In genomic region chr19:48835734-48836088, GRCh38 we compare ENCODE assay signal across 8 cellular contexts. TPM values are rescaled to one million over a fixed set of nuclear protein-coding genes. Genes with fewer than 3 reads are reported as not detected.
DNase-seq lines count a peak whose midpoint lies in the region; ATAC-seq, FAIRE-seq and TF ChIP-seq lines count a peak whose summit lies in the region.

No MANE protein-coding gene starts in this region.

- H3K27ac ChIP-seq in H1 (ENCODE audit: low read depth, low read length): no peak overlapping the region
- peak overlapping the region; percentile 96 for H3K27ac ChIP-seq in mesenchymal stem cell (ENCODE audit: low read length, poor library complexity, severe bottlenecking)

- H3K23ac ChIP-seq in H1 (ENCODE audit: insufficient read length) (no peak overlapping the region), mesenchymal stem cell (ENCODE audit: low read length in 2 of 2) (no peak overlapping the region)

- H3K14ac ChIP-seq in H1 (ENCODE audit: insufficient read length) (no peak overlapping the region), mesenchymal stem cell (ENCODE audit: low read length in 2 of 2) (peak overlapping the region in 1 of 2 experiments; percentile 68)

- H3K9me3 ChIP-seq in H1 (ENCODE audit: insufficient read depth in 2 of 2, low read depth in 1 of 2, low read length in 1 of 2): no peaks in the 10 kb centered on the region
- no peaks in the 10 kb centered on the region for H3K9me3 ChIP-seq in mesenchymal stem cell (ENCODE audit: control insufficient read depth, low read length)

- H3K4me1 ChIP-seq in H1 (replicated peaks in 1 of 4; ENCODE audit: control insufficient read depth in 3 of 4, insufficient read depth in 4 of 4, low read length in 3 of 4) (peaks cover 0 to 2% (median 0%) of the 10 kb centered on the region in 4 experiments; a peak in 2 of 7 replicates), mesenchymal stem cell (ENCODE audit: control insufficient read depth, insufficient read depth, low read depth, low read length) (peaks cover 11% of the 10 kb centered on the region)

- H3K79me1 ChIP-seq in H1 (ENCODE audit: low read depth, low read length): no peaks in the 10 kb centered on the region
- peaks cover 11% of the 10 kb centered on the region for H3K79me1 ChIP-seq in mesenchymal stem cell (replicated peaks; ENCODE audit: low read length, poor library complexity, severe bottlenecking)

- WGBS in H1 (ENCODE audit: extremely low coverage in 1 of 2, insufficient coverage in 1 of 2, insufficient read length in 1 of 2, insufficient replicate concordance in 2 of 2, low coverage in 1 of 2, low lambda C conversion rate in 2 of 2, missing lambda C conversion rate in 1 of 2), 2 experiments: 5% methylated on average over 12 of the region's 12 CpGs; no CpG with 5 or more reads in 1 of the 2 experiments
- under 1% methylated on average over 12 of the region's 12 CpGs for WGBS in mesenchymal stem cell

- POLR2A ChIA-PET in AG04449 (lab: Yijun Ruan, JAX) (interaction anchor here (0.8 to 2.0 kb wide), 3 partner anchors 37 to 47 kb away, joined by 4 to 12 read pairs (median 5); partner anchors contain the start of gene PPP1R15A), H1 (lab: Charles Lee; ENCODE audit: partially characterized antibody) (interaction anchor here (0.8 to 1.8 kb wide), 5 partner anchors 9 to 191 kb away, joined by 3 to 5 read pairs (median 4); no protein-coding TSS in a partner anchor)

- H3K18ac ChIP-seq in H1 (ENCODE audit: extremely low read depth, low read length) (peak overlapping the region; percentile 91), mesenchymal stem cell (ENCODE audit: low read depth in 1 of 2, low read length in 2 of 2) (peak overlapping the region; percentile 74 to 100)

- H4K20me1 ChIP-seq in H1 (replicated peaks in 1 of 2; ENCODE audit: control insufficient read depth in 1 of 2, insufficient read depth in 2 of 2, low read length in 2 of 2): no peaks in the 10 kb centered on the region

- ATAC-seq in GM18907 (IDR thresholded peaks at IDR 0.05; ENCODE audit: unreplicated experiment): peak; percentile 74

- H3K27me3 ChIP-seq in H1 (replicated peaks in 1 of 4; ENCODE audit: control insufficient read depth in 3 of 4, extremely low read depth in 1 of 4, insufficient read depth in 3 of 4, low read length in 3 of 4) (no peaks in the 10 kb centered on the region), mesenchymal stem cell (ENCODE audit: control insufficient read depth in 1 of 2, insufficient read depth in 1 of 2, low read length in 2 of 2) (no peaks in the 10 kb centered on the region)

- H4K8ac ChIP-seq in H1 (ENCODE audit: extremely low read depth, insufficient read depth, low read length) (peak overlapping the region; percentile 97), mesenchymal stem cell (ENCODE audit: low read length) (peak overlapping the region; percentile 91)

- H2BK5ac ChIP-seq in H1 (ENCODE audit: low read depth, low read length) (0 out of 2 replicates have a peak overlapping the region, but pooled peaks have one; percentile 15), mesenchymal stem cell (ENCODE audit: low read depth, low read length, poor library complexity, severe bottlenecking) (peak overlapping the region; percentile 71)

- TF ChIP-seq CTCF in AG04449 (IDR thresholded peaks at IDR 0.05; ENCODE audit: insufficient read depth, low read length, missing control alignments) (peak; percentile 92), H1 (IDR thresholded peaks at IDR 0.05; ENCODE audit: control extremely low read depth in 1 of 3, insufficient read depth in 1 of 3, low read depth in 1 of 3, low read length in 3 of 3) (peak; percentile 84 to 98 (median 93))

- H2BK20ac ChIP-seq in H1 (ENCODE audit: low read length): no peak overlapping the region

- H3K23me2 ChIP-seq in H1 (ENCODE audit: low read depth, low read length): peaks cover 11% of the 10 kb centered on the region; the same call in 1 of the 2 replicates

- H4K91ac ChIP-seq in H1 (replicated peaks; ENCODE audit: insufficient read length, low read length): peak overlapping the region; percentile 66
- H4K91ac ChIP-seq in mesenchymal stem cell (ENCODE audit: low read length): peak overlapping the region; percentile 98

- H2AFZ ChIP-seq in H1 (ENCODE audit: low read length) (no peak overlapping the region), mesenchymal stem cell (ENCODE audit: low read depth, low read length) (no peak overlapping the region)

- H4K5ac ChIP-seq in H1 (ENCODE audit: insufficient read length, low read depth, low read length): peak overlapping the region; percentile 79

- peak in 1 of 2 experiments; percentile 58; a peak in 1 of 3 replicates for TF ChIP-seq EP300 in H1 (IDR thresholded peaks at IDR 0.05; ENCODE audit: borderline replicate concordance in 1 of 2, low read depth in 2 of 2, low read length in 2 of 2)

- H2BK12ac ChIP-seq in H1 (ENCODE audit: low read depth, low read length) (0 out of 2 replicates have a peak overlapping the region, but pooled peaks have one; percentile 6), mesenchymal stem cell (ENCODE audit: low read length in 2 of 2) (peak overlapping the region in 1 of 2 experiments; percentile 61)

- H3K36me3 ChIP-seq in H1 (ENCODE audit: control insufficient read depth in 2 of 4, insufficient read depth in 4 of 4, low read length in 3 of 4) (peaks cover 0 to 16% (median 3%) of the 10 kb centered on the region in 4 experiments; a peak in 6 of 8 replicates), mesenchymal stem cell (ENCODE audit: control insufficient read depth in 1 of 2, insufficient read depth in 2 of 2, low read depth in 1 of 2, low read length in 2 of 2) (peaks cover 34 to 41% of the 10 kb centered on the region in 2 experiments)

- no peak overlapping the region for H3K4ac ChIP-seq in H1 (replicated peaks; ENCODE audit: insufficient read length, low read depth, low read length)
- H3K4ac ChIP-seq in mesenchymal stem cell (ENCODE audit: low read depth in 1 of 2, low read length in 2 of 2): peak overlapping the region; percentile 87 to 98

- TF ChIP-seq POLR2A in H1 (IDR thresholded peaks at IDR 0.05; ENCODE audit: control extremely low read depth in 1 of 2, low read depth in 2 of 2, low read length in 2 of 2): peak in 1 of 2 experiments; percentile 67; a peak in 2 of 3 replicates

- H2BK15ac ChIP-seq in H1 (ENCODE audit: low read length) (peak overlapping the region; percentile 6; the same call in 1 of the 2 replicates), mesenchymal stem cell (ENCODE audit: low read depth, poor library complexity, severe bottlenecking) (peak overlapping the region; percentile 6)

- FAIRE-seq in H1 (lab: Jason Lieb, UNC): peak; percentile 68

- H3K56ac ChIP-seq in H1 (replicated peaks; ENCODE audit: insufficient read length, low read depth, low read length): peak overlapping the region; percentile 87

- H3K9ac ChIP-seq in H1 (replicated peaks in 1 of 4; ENCODE audit: extremely low read depth in 1 of 4, low read depth in 3 of 4, low read length in 3 of 4) (peak overlapping the region in 2 of 4 experiments; percentile 9 to 14; a peak in 2 of 7 replicates), mesenchymal stem cell (ENCODE audit: low read length) (peak overlapping the region; percentile 92)

- no peak for DNase-seq in AG04449 (ENCODE audit: low read depth, low spot score)
- DNase-seq in HS-5 (ENCODE audit: low read depth): peak; percentile 69
- peak; percentile 42 for DNase-seq in NK-92 (lab: John Stamatoyannopoulos, UW; ENCODE audit: unreplicated experiment)
- peak; percentile 97 for DNase-seq in activated CD8-positive, alpha-beta memory T cell treated with anti-CD3 and anti-CD28 coated beads for 24 hours
- DNase-seq in H1 (ENCODE audit: low read depth in 1 of 2, low spot score in 2 of 2): peak; percentile 78 to 97
- DNase-seq in mesenchymal stem cell: peak; percentile 91
- peak; percentile 75 for DNase-seq in stimulated activated CD8-positive, alpha-beta memory T cell treated with anti-CD3 and anti-CD28 coated beads, Interleukin-12 subunit alpha, Interleukin-12 subunit beta, amount 100 ng/mL, for 24 hours (ENCODE audit: extremely low read depth)

- H2AK5ac ChIP-seq in H1 (ENCODE audit: low read depth, low read length) (no peak overlapping the region), mesenchymal stem cell (ENCODE audit: low read length, severe bottlenecking) (no peak overlapping the region)

- peak; percentile 85 to 91 for TF ChIP-seq RAD21 in H1 (IDR thresholded peaks at IDR 0.05 in 1 of 2, conservative IDR thresholded peaks at IDR 0.05 in 1 of 2; ENCODE audit: low read depth in 2 of 2, low read length in 2 of 2)

- no peaks in the 10 kb centered on the region for H3K79me2 ChIP-seq in H1 (ENCODE audit: control insufficient read depth in 1 of 2, insufficient read depth in 2 of 2, low read length in 2 of 2)

- H3K4me2 ChIP-seq in H1 (ENCODE audit: insufficient read depth in 1 of 2, low read depth in 2 of 2, low read length in 2 of 2): peak overlapping the region; percentile 50 to 76
- H3K4me2 ChIP-seq in mesenchymal stem cell (ENCODE audit: low read length, poor library complexity, severe bottlenecking): peak overlapping the region; percentile 90

- H3K4me3 ChIP-seq in AG04449 (ENCODE audit: low read depth, low read length) (peak overlapping the region; percentile 64), H1 (ENCODE audit: extremely low read depth in 1 of 4, insufficient read depth in 2 of 4, low read depth in 3 of 4, low read length in 4 of 4) (peak overlapping the region; percentile 42 to 70 (median 53)), mesenchymal stem cell (ENCODE audit: insufficient read depth in 1 of 2, low read depth in 1 of 2, low read length in 2 of 2) (peak overlapping the region; percentile 75 to 80)

- CTCF ChIA-PET in AG04449 (lab: Yijun Ruan, JAX): interaction anchor here (0.7 to 15.6 kb wide), 24 partner anchors 9 to 190 kb away, joined by 3 to 737 read pairs (median 6); partner anchors contain the start of genes BCAT2, CA11, GYS1 and PLEKHA4
- CTCF ChIA-PET in H1 (lab: Charles Lee; ENCODE audit: partially characterized antibody): interaction anchor here (0.6 to 3.3 kb wide), 23 partner anchors 9 to 1018 kb away, joined by 3 to 25 read pairs (median 4); partner anchors contain the start of genes BCAT2 and FUT2

- peak overlapping the region; percentile 92 for H2BK120ac ChIP-seq in H1 (replicated peaks; ENCODE audit: low read depth, low read length)
- H2BK120ac ChIP-seq in mesenchymal stem cell (ENCODE audit: low read depth, low read length): peak overlapping the region; percentile 19

RNA-seq across cellular contexts. Expression of gene HSD17B14, which starts 0.6 kb away (rescaled TPM):
- 8.4 and 9.7 TPM in 2 replicates for total RNA-seq in H1 (2021; fragmentation: NEBNext Ultra II Directional; extraction: Animal tissue kit (Norgen Biotek cat#: 25700))
- polyA plus RNA-seq in H1 (2011; rRNA removed): 25.5 and 32.7 TPM in 2 replicates
- polyA plus RNA-seq in H1 (2011; cell fraction: cytosol; rRNA removed): 24.6 TPM
- polyA plus RNA-seq in H1 (2011; cell fraction: nucleus; rRNA removed): 33.3 TPM
- 12.8 to 19.2 TPM (median 18.4 TPM) in 4 replicates for polyA plus RNA-seq in H1 (2012, experiment 1 of 2)
- polyA plus RNA-seq in H1 (2012, experiment 2 of 2): 18.2 TPM
- 6.1 TPM for polyA plus RNA-seq in H1 (2013, experiment 1 of 2)
- polyA plus RNA-seq in H1 (2013, experiment 2 of 2): 5.6 TPM
- polyA minus RNA-seq in H1 (2011; rRNA and poly(A)+ RNA removed): 3.5 and 5.0 TPM in 2 replicates
- 6.0 TPM for polyA minus RNA-seq in H1 (2011; cell fraction: cytosol; rRNA and poly(A)+ RNA removed)
- 5.5 TPM for polyA minus RNA-seq in H1 (2011; cell fraction: nucleus; rRNA and poly(A)+ RNA removed)
- 45.5 TPM for polyA plus RNA-seq in mesenchymal stem cell (2013, experiment 1 of 2)
- 46.0 TPM for polyA plus RNA-seq in mesenchymal stem cell (2013, experiment 2 of 2)

RNA-seq across cellular contexts. Expression of gene BCAT2, which starts 24.9 kb away (rescaled TPM):
- 42.5 and 44.5 TPM in 2 replicates for total RNA-seq in H1 (2021; fragmentation: NEBNext Ultra II Directional; extraction: Animal tissue kit (Norgen Biotek cat#: 25700))
- polyA plus RNA-seq in H1 (2011; rRNA removed): 48.7 and 77.3 TPM in 2 replicates
- polyA plus RNA-seq in H1 (2011; cell fraction: cytosol; rRNA removed): 61.0 TPM
- 97.8 TPM for polyA plus RNA-seq in H1 (2011; cell fraction: nucleus; rRNA removed)
- polyA plus RNA-seq in H1 (2012, experiment 1 of 2): 33.8 to 48.3 TPM (median 44.2 TPM) in 4 replicates
- 52.5 TPM for polyA plus RNA-seq in H1 (2012, experiment 2 of 2)
- 28.4 TPM for polyA plus RNA-seq in H1 (2013, experiment 1 of 2)
- 25.3 TPM for polyA plus RNA-seq in H1 (2013, experiment 2 of 2)
- polyA minus RNA-seq in H1 (2011; rRNA and poly(A)+ RNA removed): 22.1 and 33.4 TPM in 2 replicates
- polyA minus RNA-seq in H1 (2011; cell fraction: cytosol; rRNA and poly(A)+ RNA removed): 19.2 TPM
- polyA minus RNA-seq in H1 (2011; cell fraction: nucleus; rRNA and poly(A)+ RNA removed): 26.0 TPM
- polyA plus RNA-seq in mesenchymal stem cell (2013, experiment 1 of 2): 37.6 TPM
- polyA plus RNA-seq in mesenchymal stem cell (2013, experiment 2 of 2): 34.7 TPM

RNA-seq across cellular contexts. Expression of gene PLEKHA4, which starts 32.7 kb away (rescaled TPM):
- total RNA-seq in H1 (2021; fragmentation: NEBNext Ultra II Directional; extraction: Animal tissue kit (Norgen Biotek cat#: 25700)): 16.8 and 18.0 TPM in 2 replicates
- 8.2 and 14.1 TPM in 2 replicates for polyA plus RNA-seq in H1 (2011; rRNA removed)
- polyA plus RNA-seq in H1 (2011; cell fraction: cytosol; rRNA removed): 13.2 TPM
- 20.7 TPM for polyA plus RNA-seq in H1 (2011; cell fraction: nucleus; rRNA removed)
- 13.4 to 23.3 TPM (median 18.2 TPM) in 4 replicates for polyA plus RNA-seq in H1 (2012, experiment 1 of 2)
- 13.7 TPM for polyA plus RNA-seq in H1 (2012, experiment 2 of 2)
- polyA plus RNA-seq in H1 (2013, experiment 1 of 2): 10.9 TPM
- 10.1 TPM for polyA plus RNA-seq in H1 (2013, experiment 2 of 2)
- 3.0 and 4.3 TPM in 2 replicates for polyA minus RNA-seq in H1 (2011; rRNA and poly(A)+ RNA removed)
- polyA minus RNA-seq in H1 (2011; cell fraction: cytosol; rRNA and poly(A)+ RNA removed): 6.8 TPM
- 7.7 TPM for polyA minus RNA-seq in H1 (2011; cell fraction: nucleus; rRNA and poly(A)+ RNA removed)
- 20.7 TPM for polyA plus RNA-seq in mesenchymal stem cell (2013, experiment 1 of 2)
- polyA plus RNA-seq in mesenchymal stem cell (2013, experiment 2 of 2): 20.0 TPM

RNA-seq across cellular contexts. Expression of gene PPP1R15A, which starts 36.5 kb away (rescaled TPM):
- total RNA-seq in H1 (2021; fragmentation: NEBNext Ultra II Directional; extraction: Animal tissue kit (Norgen Biotek cat#: 25700)): 12.8 and 14.0 TPM in 2 replicates
- 4.1 and 8.6 TPM in 2 replicates for polyA plus RNA-seq in H1 (2011; rRNA removed)
- 10.3 TPM for polyA plus RNA-seq in H1 (2011; cell fraction: cytosol; rRNA removed)
- polyA plus RNA-seq in H1 (2011; cell fraction: nucleus; rRNA removed): 11.4 TPM
- 12.1 to 14.4 TPM (median 13.1 TPM) in 4 replicates for polyA plus RNA-seq in H1 (2012, experiment 1 of 2)
- 11.5 TPM for polyA plus RNA-seq in H1 (2012, experiment 2 of 2)
- 12.9 TPM for polyA plus RNA-seq in H1 (2013, experiment 1 of 2)
- polyA plus RNA-seq in H1 (2013, experiment 2 of 2): 13.2 TPM
- 3.2 and 4.8 TPM in 2 replicates for polyA minus RNA-seq in H1 (2011; rRNA and poly(A)+ RNA removed)
- polyA minus RNA-seq in H1 (2011; cell fraction: cytosol; rRNA and poly(A)+ RNA removed): 5.7 TPM
- 19.5 TPM for polyA minus RNA-seq in H1 (2011; cell fraction: nucleus; rRNA and poly(A)+ RNA removed)
- 121 TPM for polyA plus RNA-seq in mesenchymal stem cell (2013, experiment 1 of 2)
- polyA plus RNA-seq in mesenchymal stem cell (2013, experiment 2 of 2): 118 TPM
